In genomic region chr1:35586808-35587207, GRCh38 we compare ENCODE assay signal across 21 cellular contexts. TPM values are rescaled to one million over a fixed set of nuclear protein-coding genes. Genes with fewer than 3 reads are reported as not detected.
DNase-seq lines count a peak whose midpoint lies in the region; ATAC-seq, FAIRE-seq and TF ChIP-seq lines count a peak whose summit lies in the region.
"Had no signal": no experiment of that assay in that cellular context is flagged by ENCODE, and none has a peak within 500 bp of the region (broad histone marks: within the 10 kb centered on the region; RNA-seq: fewer than 3 reads in every experiment).

No MANE protein-coding gene starts in this region.

- TF ChIP-seq EP300 in HepG2 (IDR thresholded peaks at IDR 0.05; ENCODE audit: low read depth in 2 of 2, low read length in 2 of 2) (no peak), HepG2 (CRISPR knock-in tag; IDR thresholded peaks at IDR 0.05; ENCODE audit: borderline replicate concordance) (no peak), K562 (IDR thresholded peaks at IDR 0.05; ENCODE audit: low read length) (no peak)

- H3K4me3 ChIP-seq in HepG2 (replicated peaks in 1 of 3; ENCODE audit: insufficient read depth in 1 of 3, low read depth in 2 of 3, low read length in 3 of 3) (no peak overlapping the region), right lobe of liver (no peak overlapping the region), K562 (no peak overlapping the region)
- H3K4me3 ChIP-seq: GM23338 had no signal

- H3K27ac ChIP-seq in HepG2 (ENCODE audit: extremely low read length, insufficient read depth, low read length) (no peak overlapping the region), right lobe of liver (no peak overlapping the region), K562 (ENCODE audit: extremely low read depth, low read depth, low read length) (no peak overlapping the region)

- no peak overlapping the region for H3K4me3 Mint-ChIP-seq in activated CD4-positive, alpha-beta T cell treated with anti-CD3 and anti-CD28 coated beads for 36 hours
- H3K4me3 Mint-ChIP-seq: CD4-positive, alpha-beta memory T cell; GM23338; H9; HFFc6 had no signal

- H3K4me1 Mint-ChIP-seq in activated CD4-positive, alpha-beta T cell treated with anti-CD3 and anti-CD28 coated beads for 36 hours: no peaks in the 10 kb centered on the region

- no peak for TF ChIP-seq POLR2A in HepG2 (IDR thresholded peaks at IDR 0.05; ENCODE audit: insufficient read depth in 1 of 2, low read depth in 2 of 2, low read length in 2 of 2)
- no peak for TF ChIP-seq POLR2A in right lobe of liver (IDR thresholded peaks at IDR 0.05)
- TF ChIP-seq POLR2A in K562 (conservative IDR thresholded peaks at IDR 0.05): no peak

- ATAC-seq in HepG2 (no peak), right lobe of liver (no peak), K562 (no peak)
- no peak for ATAC-seq in activated CD4-positive, alpha-beta T cell treated with anti-CD3 and anti-CD28 coated beads for 36 hours
- ATAC-seq: GM23338, HCT116 had no signal

- no peaks in the 10 kb centered on the region for H3K36me3 ChIP-seq in HepG2 (replicated peaks in 1 of 2; ENCODE audit: control insufficient read depth in 1 of 2, insufficient read depth in 2 of 2, low read length in 2 of 2)
- no peaks in the 10 kb centered on the region for H3K36me3 ChIP-seq in right lobe of liver
- H3K36me3 ChIP-seq in K562 (ENCODE audit: control insufficient read depth, insufficient read depth, low read length): no peaks in the 10 kb centered on the region

- TF ChIP-seq CTCF in HepG2 (CRISPR knock-in tag; IDR thresholded peaks at IDR 0.05) (no peak), right lobe of liver (IDR thresholded peaks at IDR 0.05) (no peak), K562 (IDR thresholded peaks at IDR 0.05 in 2 of 3, conservative IDR thresholded peaks at IDR 0.05 in 1 of 3; ENCODE audit: insufficient read depth in 2 of 3, low read depth in 1 of 3, low read length in 3 of 3) (no peak)

- no peak overlapping the region for H3K9ac ChIP-seq in HepG2 (ENCODE audit: insufficient read depth, low read depth, low read length)
- H3K9ac ChIP-seq in K562 (ENCODE audit: insufficient read depth in 1 of 2, low read depth in 2 of 2, low read length in 2 of 2): no peak overlapping the region

- H3K27me3 ChIP-seq in HepG2 (ENCODE audit: control insufficient read depth in 1 of 2, insufficient read depth in 2 of 2, low read length in 2 of 2) (no peaks in the 10 kb centered on the region), right lobe of liver (no peaks in the 10 kb centered on the region), K562 (ENCODE audit: control insufficient read depth in 2 of 2, insufficient read depth in 2 of 2, low read length in 2 of 2) (no peaks in the 10 kb centered on the region)

- no peak for TF ChIP-seq RAD21 in HepG2 (CRISPR knock-in tag; IDR thresholded peaks at IDR 0.05)
- no peak for TF ChIP-seq RAD21 in K562 (CRISPR knock-in tag; conservative IDR thresholded peaks at IDR 0.05 in 1 of 2, IDR thresholded peaks at IDR 0.05 in 1 of 2)

- FAIRE-seq in HepG2 (lab: Jason Lieb, UNC) (no peak), K562 (lab: Jason Lieb, UNC) (no peak)
- FAIRE-seq: GM12891, GM18507 had no signal

- 94% methylated on average over 7 of the region's 7 CpGs for WGBS in HepG2 (ENCODE audit: low lambda C conversion rate)
- WGBS in right lobe of liver (ENCODE audit: insufficient coverage, low coverage, low lambda C conversion rate, missing lambda C conversion rate): no CpG with 5 or more reads among the region's 7 CpGs
- WGBS in K562 (ENCODE audit: insufficient coverage, low coverage, missing lambda C conversion rate): 21% methylated on average over 7 of the region's 7 CpGs

- no peaks in the 10 kb centered on the region for H3K27me3 Mint-ChIP-seq in activated CD4-positive, alpha-beta T cell treated with anti-CD3 and anti-CD28 coated beads for 36 hours
- H3K27me3 Mint-ChIP-seq: CD4-positive, alpha-beta memory T cell had no signal

- in situ Hi-C loops in HepG2 (cut with HindIII; ENCODE audit: extremely low pct_ligation_motif_present, low pct_unique_long_range_greater_than_20kb) (no loop called here), K562 (cut with MboI) (no loop called here)

- H3K36me3 Mint-ChIP-seq in activated CD4-positive, alpha-beta T cell treated with anti-CD3 and anti-CD28 coated beads for 36 hours (ENCODE audit: low read depth): no peaks in the 10 kb centered on the region

- no peak overlapping the region for H3K4me2 ChIP-seq in HepG2 (ENCODE audit: low read depth, low read length)
- H3K4me2 ChIP-seq in K562 (ENCODE audit: insufficient read depth, low read length): no peak overlapping the region
- H3K4me2 ChIP-seq: GM23338 had no signal

- no TSS peak for BruUV-seq in HepG2 (replicated peaks; lab: Mats Ljungman, UMichigan)
- no TSS peak for BruUV-seq in K562 (replicated peaks; lab: Mats Ljungman, UMichigan)

- CTCF ChIA-PET in HepG2 (lab: Yijun Ruan, JAX; ENCODE audit: low intra/inter-chr PET ratio, low total read pairs) (no interaction called here), K562 (lab: Yijun Ruan, JAX; ENCODE audit: low intra/inter-chr PET ratio) (no interaction called here)
- CTCF ChIA-PET in activated CD4-positive, alpha-beta T cell treated with anti-CD3 and anti-CD28 coated beads for 36 hours (lab: Charles Lee): interaction anchor here (1.3 kb wide), 1 partner anchor 9 kb away, joined by 5 read pairs; no protein-coding TSS in a partner anchor

- H4K20me1 ChIP-seq in HepG2 (ENCODE audit: insufficient read depth, low read length) (no peaks in the 10 kb centered on the region), K562 (replicated peaks; ENCODE audit: control insufficient read depth, insufficient read depth, low read length) (no peaks in the 10 kb centered on the region)

- H3K79me2 ChIP-seq in HepG2 (ENCODE audit: insufficient read depth, low read length) (no peaks in the 10 kb centered on the region), K562 (ENCODE audit: control insufficient read depth, insufficient read depth, low read length) (no peaks in the 10 kb centered on the region)

- no peaks in the 10 kb centered on the region for H3K9me3 Mint-ChIP-seq in activated CD4-positive, alpha-beta T cell treated with anti-CD3 and anti-CD28 coated beads for 36 hours (ENCODE audit: low read depth)
- H3K9me3 Mint-ChIP-seq: CD4-positive, alpha-beta memory T cell; H9; HFFc6 had no signal

- H3K4me1 ChIP-seq in HepG2 (ENCODE audit: insufficient read depth, low read length): no peaks in the 10 kb centered on the region
- no peaks in the 10 kb centered on the region for H3K4me1 ChIP-seq in right lobe of liver
- peaks cover 0 to 10% of the 10 kb centered on the region in 2 experiments; a peak in 2 of 5 replicates for H3K4me1 ChIP-seq in K562 (replicated peaks in 1 of 2; ENCODE audit: control insufficient read depth in 2 of 2, insufficient read depth in 2 of 2, low read length in 2 of 2)

- DNase-seq in HepG2 (ENCODE audit: low spot score) (no peak), right lobe of liver (no peak), K562 (ENCODE audit: extremely low read depth in 1 of 4, low spot score in 3 of 4) (no peak), NCI-H2227 treated with DMSO at 0.1 percent for 48 hours (lab: John Stamatoyannopoulos, UW) (no peak)
- DNase-seq in activated CD4-positive, alpha-beta T cell treated with anti-CD3 and anti-CD28 coated beads for 36 hours: no peak
- DNase-seq: C1 segment of cervical spinal cord; Calu3; CD4-positive, alpha-beta memory T cell; COR-L47; DMS53; DMS79 treated with DMSO at 0.1 percent for 48 hours; GF-D8; H9; HFFc6 had no signal

- H3K27ac Mint-ChIP-seq in activated CD4-positive, alpha-beta T cell treated with anti-CD3 and anti-CD28 coated beads for 36 hours: no peak overlapping the region
- H3K27ac Mint-ChIP-seq: GM23338, HFFc6 had no signal

- H3K9me3 ChIP-seq in HepG2 (ENCODE audit: low read length) (no peaks in the 10 kb centered on the region), right lobe of liver (no peaks in the 10 kb centered on the region), K562 (replicated peaks; ENCODE audit: control insufficient read depth, insufficient read depth, low read depth, low read length) (no peaks in the 10 kb centered on the region)

- no peaks in the 10 kb centered on the region for H3K9me1 ChIP-seq in K562 (ENCODE audit: control insufficient read depth, insufficient read depth, low read length)

- intact Hi-C loops in HepG2 (cut with micrococcal nuclease; ENCODE audit: unreplicated experiment) (no loop called here), right lobe of liver (cut with DNase I) (no loop called here), K562 (cut with micrococcal nuclease) (no loop called here)
- intact Hi-C loops in activated CD4-positive, alpha-beta T cell treated with anti-CD3 and anti-CD28 coated beads for 36 hours (cut with DNase I, micrococcal nuclease): no loop called here

- H2AFZ ChIP-seq in HepG2 (ENCODE audit: low read length) (no peak overlapping the region), K562 (ENCODE audit: low read depth, low read length) (no peak overlapping the region)
- H2AFZ ChIP-seq: GM23338 had no signal

- POLR2A ChIA-PET in HepG2 (lab: Yijun Ruan, JAX): no interaction called here
- POLR2A ChIA-PET in K562 (lab: Yijun Ruan, JAX): interaction anchor here (2.0 kb wide), 1 partner anchor 13 kb away, joined by 7 read pairs; no protein-coding TSS in a partner anchor
- POLR2A ChIA-PET in activated CD4-positive, alpha-beta T cell treated with anti-CD3 and anti-CD28 coated beads for 36 hours (lab: Charles Lee): interaction anchor here (0.5 to 0.6 kb wide), 3 partner anchors 14 to 262 kb away, joined by 3 to 7 read pairs (median 3); no protein-coding TSS in a partner anchor

RNA-seq across cellular contexts. Expression of gene TFAP2E, which starts 13.7 kb away (rescaled TPM):
- total RNA-seq in HepG2 (2016; rRNA removed; fragmentation: Illumina TruSeq; extraction: Trizol) (0.31 and 0.44 TPM in 2 replicates), right lobe of liver (under 1 TPM in 2 of 6 experiments, not detected in 4; 0.15 to 0.24 TPM), K562 (2014; rRNA removed) (not detected in 2 replicates), K562 (2014; rRNA removed; fragmentation: Illumina TruSeq; extraction: Trizol) (not detected in 2 replicates), K562 (2015; rRNA removed; fragmentation: Illumina TruSeq; extraction: Trizol) (0.11 TPM in 1 of 2 replicates, not detected in the other), K562 (2021) (not detected in 2 replicates)
- 0.18 TPM in 1 of 2 replicates, not detected in the other for total RNA-seq in HepG2 (2016; cell fraction: cytosol; rRNA removed; fragmentation: Illumina TruSeq; extraction: Trizol; ENCODE audit: low read depth)
- total RNA-seq in HepG2 (2016; cell fraction: insoluble cytoplasmic fraction; rRNA removed; fragmentation: Illumina TruSeq; extraction: Trizol): 0.17 and 0.49 TPM in 2 replicates
- 0.12 and 0.17 TPM in 2 replicates for total RNA-seq in HepG2 (2016; cell fraction: membrane; rRNA removed; fragmentation: Illumina TruSeq; extraction: Trizol)
- total RNA-seq in HepG2 (2016; cell fraction: nucleus; rRNA removed; fragmentation: Illumina TruSeq; extraction: Trizol): 0.47 and 0.53 TPM in 2 replicates
- polyA plus RNA-seq in HepG2 (2011; rRNA removed) (0.41 and 0.46 TPM in 2 replicates), K562 (2011; rRNA removed) (0.07 and 0.11 TPM in 2 replicates), K562 (2014; fragmentation: Illumina TruSeq; extraction: Trizol) (not detected in 2 replicates), K562 (2014; fragmentation: Nextera tagmentation; extraction: Ambion mirVana) (under 1 TPM; 0.03 to 0.06 TPM), K562 (2014; rRNA removed) (0.04 and 0.07 TPM in 2 replicates)
- 0.32 and 0.42 TPM in 2 replicates for polyA plus RNA-seq in HepG2 (2011; cell fraction: cytosol; rRNA removed)
- polyA plus RNA-seq in HepG2 (2011; cell fraction: nucleus; rRNA removed): 2.1 and 2.2 TPM in 2 replicates
- 0.56 and 0.88 TPM in 2 replicates for polyA plus RNA-seq in HepG2 (2012)
- polyA plus RNA-seq in HepG2 (2016; cell fraction: cytosol; fragmentation: Illumina TruSeq; extraction: Trizol; ENCODE audit: low read depth): 0.12 TPM in 1 of 2 replicates, not detected in the other
- 0.28 and 0.50 TPM in 2 replicates for polyA plus RNA-seq in HepG2 (2016; cell fraction: insoluble cytoplasmic fraction; fragmentation: Illumina TruSeq; extraction: Trizol; ENCODE audit: low read depth)
- polyA plus RNA-seq in HepG2 (2016; cell fraction: membrane; fragmentation: Illumina TruSeq; extraction: Trizol; ENCODE audit: low read depth): 0.08 and 0.26 TPM in 2 replicates
- polyA plus RNA-seq in HepG2 (2016; cell fraction: nucleus; fragmentation: Illumina TruSeq; extraction: Trizol; ENCODE audit: insufficient read depth, low read depth): 1.5 and 1.9 TPM in 2 replicates
- 0.08 and 0.12 TPM in 2 replicates for polyA minus RNA-seq in HepG2 (2011; rRNA and poly(A)+ RNA removed; ENCODE audit: low replicate concordance)
- not detected in 2 replicates for polyA minus RNA-seq in HepG2 (2011; cell fraction: cytosol; rRNA and poly(A)+ RNA removed)
- polyA minus RNA-seq in HepG2 (2011; cell fraction: nucleus; rRNA and poly(A)+ RNA removed): 0.50 and 0.52 TPM in 2 replicates
- total RNA-seq in K562 (2011; cell fraction: chromatin; rRNA removed; ENCODE audit: low replicate concordance): 0.30 and 0.44 TPM in 2 replicates
- 0.39 TPM in 1 of 2 replicates, not detected in the other for total RNA-seq in K562 (2011; cell fraction: nucleolus; rRNA removed)
- 0.81 TPM in 1 of 2 replicates, not detected in the other for total RNA-seq in K562 (2011; cell fraction: nucleoplasm; rRNA removed)
- polyA plus RNA-seq in K562 (2011; cell fraction: cytosol; rRNA removed): not detected in 2 replicates
- 0.31 and 0.38 TPM in 2 replicates for polyA plus RNA-seq in K562 (2011; cell fraction: nucleus; rRNA removed)
- polyA plus RNA-seq in K562 (2012): 0.20 and 0.58 TPM in 2 replicates
- polyA minus RNA-seq in K562 (2011; rRNA and poly(A)+ RNA removed): 0.14 TPM in 1 of 2 replicates, not detected in the other
- not detected in 2 replicates for polyA minus RNA-seq in K562 (2011; cell fraction: cytosol; rRNA and poly(A)+ RNA removed)
- polyA minus RNA-seq in K562 (2011; cell fraction: nucleus; rRNA and poly(A)+ RNA removed): not detected in 2 replicates
- total RNA-seq in activated CD4-positive, alpha-beta T cell treated with anti-CD3 and anti-CD28 coated beads for 36 hours: under 1 TPM; 0.53 to 0.58 TPM
- total RNA-seq: A172, G401, H4 had no signal

RNA-seq across cellular contexts. Expression of gene NCDN, which starts 29.2 kb away (rescaled TPM):
- 9.1 and 9.3 TPM in 2 replicates for total RNA-seq in HepG2 (2016; rRNA removed; fragmentation: Illumina TruSeq; extraction: Trizol)
- 0.88 and 1.1 TPM in 2 replicates for total RNA-seq in HepG2 (2016; cell fraction: cytosol; rRNA removed; fragmentation: Illumina TruSeq; extraction: Trizol; ENCODE audit: low read depth)
- total RNA-seq in HepG2 (2016; cell fraction: insoluble cytoplasmic fraction; rRNA removed; fragmentation: Illumina TruSeq; extraction: Trizol): 7.2 and 8.9 TPM in 2 replicates
- total RNA-seq in HepG2 (2016; cell fraction: membrane; rRNA removed; fragmentation: Illumina TruSeq; extraction: Trizol): 3.5 and 3.6 TPM in 2 replicates
- total RNA-seq in HepG2 (2016; cell fraction: nucleus; rRNA removed; fragmentation: Illumina TruSeq; extraction: Trizol): 6.6 and 8.7 TPM in 2 replicates
- 6.6 and 11.0 TPM in 2 replicates for polyA plus RNA-seq in HepG2 (2011; rRNA removed)
- 4.6 and 5.4 TPM in 2 replicates for polyA plus RNA-seq in HepG2 (2011; cell fraction: cytosol; rRNA removed)
- 26.7 and 28.4 TPM in 2 replicates for polyA plus RNA-seq in HepG2 (2011; cell fraction: nucleus; rRNA removed)
- 4.4 and 7.0 TPM in 2 replicates for polyA plus RNA-seq in HepG2 (2012)
- 0.55 and 0.77 TPM in 2 replicates for polyA plus RNA-seq in HepG2 (2016; cell fraction: cytosol; fragmentation: Illumina TruSeq; extraction: Trizol; ENCODE audit: low read depth)
- polyA plus RNA-seq in HepG2 (2016; cell fraction: insoluble cytoplasmic fraction; fragmentation: Illumina TruSeq; extraction: Trizol; ENCODE audit: low read depth): 7.4 and 8.8 TPM in 2 replicates
- polyA plus RNA-seq in HepG2 (2016; cell fraction: membrane; fragmentation: Illumina TruSeq; extraction: Trizol; ENCODE audit: low read depth): 1.8 and 1.9 TPM in 2 replicates
- polyA plus RNA-seq in HepG2 (2016; cell fraction: nucleus; fragmentation: Illumina TruSeq; extraction: Trizol; ENCODE audit: insufficient read depth, low read depth): 15.1 and 16.2 TPM in 2 replicates
- polyA minus RNA-seq in HepG2 (2011; rRNA and poly(A)+ RNA removed; ENCODE audit: low replicate concordance): 18.1 and 18.4 TPM in 2 replicates
- 5.1 and 5.9 TPM in 2 replicates for polyA minus RNA-seq in HepG2 (2011; cell fraction: cytosol; rRNA and poly(A)+ RNA removed)
- polyA minus RNA-seq in HepG2 (2011; cell fraction: nucleus; rRNA and poly(A)+ RNA removed): 12.4 and 15.2 TPM in 2 replicates
- total RNA-seq in right lobe of liver: 10 to 100 TPM in 2 of 6 experiments, 1 to 10 TPM in 4; 5.9 to 11.7 (median 7.3) TPM
- 18.2 and 51.7 TPM in 2 replicates for total RNA-seq in K562 (2011; cell fraction: chromatin; rRNA removed; ENCODE audit: low replicate concordance)
- 35.4 and 36.2 TPM in 2 replicates for total RNA-seq in K562 (2011; cell fraction: nucleolus; rRNA removed)
- total RNA-seq in K562 (2011; cell fraction: nucleoplasm; rRNA removed): 27.1 and 28.9 TPM in 2 replicates
- total RNA-seq in K562 (2014; rRNA removed): 16.4 and 20.4 TPM in 2 replicates
- 4.5 and 5.4 TPM in 2 replicates for total RNA-seq in K562 (2014; rRNA removed; fragmentation: Illumina TruSeq; extraction: Trizol)
- total RNA-seq in K562 (2015; rRNA removed; fragmentation: Illumina TruSeq; extraction: Trizol): 10.7 and 13.3 TPM in 2 replicates
- total RNA-seq in K562 (2021): 33.5 and 35.1 TPM in 2 replicates
- 8.1 and 14.6 TPM in 2 replicates for polyA plus RNA-seq in K562 (2011; rRNA removed)
- 11.3 and 22.9 TPM in 2 replicates for polyA plus RNA-seq in K562 (2011; cell fraction: cytosol; rRNA removed)
- 32.8 and 67.9 TPM in 2 replicates for polyA plus RNA-seq in K562 (2011; cell fraction: nucleus; rRNA removed)
- 23.9 and 26.1 TPM in 2 replicates for polyA plus RNA-seq in K562 (2012)
- polyA plus RNA-seq in K562 (2014; fragmentation: Illumina TruSeq; extraction: Trizol): 16.0 and 26.9 TPM in 2 replicates
- polyA plus RNA-seq in K562 (2014; fragmentation: Nextera tagmentation; extraction: Ambion mirVana): 1 to 10 TPM; 1.9 to 2.6 TPM
- polyA plus RNA-seq in K562 (2014; rRNA removed): 20.0 and 24.8 TPM in 2 replicates
- 4.9 and 5.2 TPM in 2 replicates for polyA minus RNA-seq in K562 (2011; rRNA and poly(A)+ RNA removed)
- 13.6 and 15.4 TPM in 2 replicates for polyA minus RNA-seq in K562 (2011; cell fraction: cytosol; rRNA and poly(A)+ RNA removed)
- 16.6 and 17.4 TPM in 2 replicates for polyA minus RNA-seq in K562 (2011; cell fraction: nucleus; rRNA and poly(A)+ RNA removed)
- total RNA-seq in activated CD4-positive, alpha-beta T cell treated with anti-CD3 and anti-CD28 coated beads for 36 hours: 10 to 100 TPM; 21.1 to 23.4 TPM

RNA-seq across cellular contexts. Expression of gene KIAA0319L, which starts 29.6 kb away (rescaled TPM):
- total RNA-seq in HepG2 (2016; rRNA removed; fragmentation: Illumina TruSeq; extraction: Trizol) (15.9 and 33.4 TPM in 2 replicates), right lobe of liver (10 to 100 TPM; 35.3 to 84.9 (median 54.3) TPM), K562 (2014; rRNA removed) (22.7 and 26.9 TPM in 2 replicates), K562 (2014; rRNA removed; fragmentation: Illumina TruSeq; extraction: Trizol) (29.3 and 30.2 TPM in 2 replicates), K562 (2015; rRNA removed; fragmentation: Illumina TruSeq; extraction: Trizol) (25.0 and 27.4 TPM in 2 replicates), K562 (2021) (32.7 and 33.2 TPM in 2 replicates)
- total RNA-seq in HepG2 (2016; cell fraction: cytosol; rRNA removed; fragmentation: Illumina TruSeq; extraction: Trizol; ENCODE audit: low read depth): 9.6 and 9.8 TPM in 2 replicates
- 14.8 and 30.6 TPM in 2 replicates for total RNA-seq in HepG2 (2016; cell fraction: insoluble cytoplasmic fraction; rRNA removed; fragmentation: Illumina TruSeq; extraction: Trizol)
- total RNA-seq in HepG2 (2016; cell fraction: membrane; rRNA removed; fragmentation: Illumina TruSeq; extraction: Trizol): 17.2 and 17.3 TPM in 2 replicates
- 54.0 and 56.5 TPM in 2 replicates for total RNA-seq in HepG2 (2016; cell fraction: nucleus; rRNA removed; fragmentation: Illumina TruSeq; extraction: Trizol)
- polyA plus RNA-seq in HepG2 (2011; rRNA removed) (74.3 and 82.6 TPM in 2 replicates), K562 (2011; rRNA removed) (51.7 and 66.5 TPM in 2 replicates), K562 (2014; fragmentation: Illumina TruSeq; extraction: Trizol) (32.2 and 40.1 TPM in 2 replicates), K562 (2014; fragmentation: Nextera tagmentation; extraction: Ambion mirVana) (1 to 10 TPM; 2.4 to 5.9 TPM), K562 (2014; rRNA removed) (23.4 and 28.5 TPM in 2 replicates)
- polyA plus RNA-seq in HepG2 (2011; cell fraction: cytosol; rRNA removed): 42.1 and 57.2 TPM in 2 replicates
- polyA plus RNA-seq in HepG2 (2011; cell fraction: nucleus; rRNA removed): 80.2 and 103 TPM in 2 replicates
- polyA plus RNA-seq in HepG2 (2012): 46.0 and 51.9 TPM in 2 replicates
- 2.8 and 3.0 TPM in 2 replicates for polyA plus RNA-seq in HepG2 (2016; cell fraction: cytosol; fragmentation: Illumina TruSeq; extraction: Trizol; ENCODE audit: low read depth)
- polyA plus RNA-seq in HepG2 (2016; cell fraction: insoluble cytoplasmic fraction; fragmentation: Illumina TruSeq; extraction: Trizol; ENCODE audit: low read depth): 8.0 and 11.3 TPM in 2 replicates
- 7.6 and 8.2 TPM in 2 replicates for polyA plus RNA-seq in HepG2 (2016; cell fraction: membrane; fragmentation: Illumina TruSeq; extraction: Trizol; ENCODE audit: low read depth)
- polyA plus RNA-seq in HepG2 (2016; cell fraction: nucleus; fragmentation: Illumina TruSeq; extraction: Trizol; ENCODE audit: insufficient read depth, low read depth): 50.7 and 54.2 TPM in 2 replicates
- polyA minus RNA-seq in HepG2 (2011; rRNA and poly(A)+ RNA removed; ENCODE audit: low replicate concordance): 53.1 and 74.5 TPM in 2 replicates
- 37.6 and 52.7 TPM in 2 replicates for polyA minus RNA-seq in HepG2 (2011; cell fraction: cytosol; rRNA and poly(A)+ RNA removed)
- 116 and 145 TPM in 2 replicates for polyA minus RNA-seq in HepG2 (2011; cell fraction: nucleus; rRNA and poly(A)+ RNA removed)
- 218 and 257 TPM in 2 replicates for total RNA-seq in K562 (2011; cell fraction: chromatin; rRNA removed; ENCODE audit: low replicate concordance)
- total RNA-seq in K562 (2011; cell fraction: nucleolus; rRNA removed): 151 and 178 TPM in 2 replicates
- total RNA-seq in K562 (2011; cell fraction: nucleoplasm; rRNA removed): 203 and 242 TPM in 2 replicates
- polyA plus RNA-seq in K562 (2011; cell fraction: cytosol; rRNA removed): 29.9 and 48.2 TPM in 2 replicates
- polyA plus RNA-seq in K562 (2011; cell fraction: nucleus; rRNA removed): 76.5 and 77.3 TPM in 2 replicates
- 29.4 and 50.6 TPM in 2 replicates for polyA plus RNA-seq in K562 (2012)
- polyA minus RNA-seq in K562 (2011; rRNA and poly(A)+ RNA removed): 84.3 and 87.6 TPM in 2 replicates
- polyA minus RNA-seq in K562 (2011; cell fraction: cytosol; rRNA and poly(A)+ RNA removed): 28.8 and 38.0 TPM in 2 replicates
- 47.7 and 95.0 TPM in 2 replicates for polyA minus RNA-seq in K562 (2011; cell fraction: nucleus; rRNA and poly(A)+ RNA removed)
- total RNA-seq in activated CD4-positive, alpha-beta T cell treated with anti-CD3 and anti-CD28 coated beads for 36 hours: 10 to 100 TPM; 26.5 to 28.1 TPM

RNA-seq across cellular contexts. Expression of gene PSMB2, which starts 54.5 kb away (rescaled TPM):
- total RNA-seq in HepG2 (2016; rRNA removed; fragmentation: Illumina TruSeq; extraction: Trizol) (62.2 and 102 TPM in 2 replicates), right lobe of liver (10 to 100 TPM; 41.7 to 54.6 (median 48.3) TPM), K562 (2014; rRNA removed) (71.7 and 103 TPM in 2 replicates), K562 (2014; rRNA removed; fragmentation: Illumina TruSeq; extraction: Trizol) (144 and 145 TPM in 2 replicates), K562 (2015; rRNA removed; fragmentation: Illumina TruSeq; extraction: Trizol) (140 and 155 TPM in 2 replicates), K562 (2021) (231 and 235 TPM in 2 replicates)
- total RNA-seq in HepG2 (2016; cell fraction: cytosol; rRNA removed; fragmentation: Illumina TruSeq; extraction: Trizol; ENCODE audit: low read depth): 9.9 and 10.8 TPM in 2 replicates
- total RNA-seq in HepG2 (2016; cell fraction: insoluble cytoplasmic fraction; rRNA removed; fragmentation: Illumina TruSeq; extraction: Trizol): 62.8 and 101 TPM in 2 replicates
- 18.0 and 18.3 TPM in 2 replicates for total RNA-seq in HepG2 (2016; cell fraction: membrane; rRNA removed; fragmentation: Illumina TruSeq; extraction: Trizol)
- total RNA-seq in HepG2 (2016; cell fraction: nucleus; rRNA removed; fragmentation: Illumina TruSeq; extraction: Trizol): 31.6 and 32.7 TPM in 2 replicates
- polyA plus RNA-seq in HepG2 (2011; rRNA removed) (50.5 and 60.6 TPM in 2 replicates), K562 (2011; rRNA removed) (165 and 171 TPM in 2 replicates), K562 (2014; fragmentation: Illumina TruSeq; extraction: Trizol) (283 and 321 TPM in 2 replicates), K562 (2014; fragmentation: Nextera tagmentation; extraction: Ambion mirVana) (100 to 1,000 TPM; 499 to 543 TPM), K562 (2014; rRNA removed) (150 and 162 TPM in 2 replicates)
- polyA plus RNA-seq in HepG2 (2011; cell fraction: cytosol; rRNA removed): 45.2 and 49.5 TPM in 2 replicates
- 17.0 and 20.6 TPM in 2 replicates for polyA plus RNA-seq in HepG2 (2011; cell fraction: nucleus; rRNA removed)
- polyA plus RNA-seq in HepG2 (2012): 49.7 and 57.0 TPM in 2 replicates
- 20.2 and 22.2 TPM in 2 replicates for polyA plus RNA-seq in HepG2 (2016; cell fraction: cytosol; fragmentation: Illumina TruSeq; extraction: Trizol; ENCODE audit: low read depth)
- polyA plus RNA-seq in HepG2 (2016; cell fraction: insoluble cytoplasmic fraction; fragmentation: Illumina TruSeq; extraction: Trizol; ENCODE audit: low read depth): 199 and 202 TPM in 2 replicates
- polyA plus RNA-seq in HepG2 (2016; cell fraction: membrane; fragmentation: Illumina TruSeq; extraction: Trizol; ENCODE audit: low read depth): 28.8 and 32.3 TPM in 2 replicates
- 75.8 and 83.1 TPM in 2 replicates for polyA plus RNA-seq in HepG2 (2016; cell fraction: nucleus; fragmentation: Illumina TruSeq; extraction: Trizol; ENCODE audit: insufficient read depth, low read depth)
- polyA minus RNA-seq in HepG2 (2011; rRNA and poly(A)+ RNA removed; ENCODE audit: low replicate concordance): 92.7 and 165 TPM in 2 replicates
- polyA minus RNA-seq in HepG2 (2011; cell fraction: cytosol; rRNA and poly(A)+ RNA removed): 26.0 and 31.0 TPM in 2 replicates
- 19.2 and 19.9 TPM in 2 replicates for polyA minus RNA-seq in HepG2 (2011; cell fraction: nucleus; rRNA and poly(A)+ RNA removed)
- total RNA-seq in K562 (2011; cell fraction: chromatin; rRNA removed; ENCODE audit: low replicate concordance): 31.2 and 38.1 TPM in 2 replicates
- total RNA-seq in K562 (2011; cell fraction: nucleolus; rRNA removed): 24.7 and 27.5 TPM in 2 replicates
- 46.6 and 87.8 TPM in 2 replicates for total RNA-seq in K562 (2011; cell fraction: nucleoplasm; rRNA removed)
- polyA plus RNA-seq in K562 (2011; cell fraction: cytosol; rRNA removed): 180 and 190 TPM in 2 replicates
- polyA plus RNA-seq in K562 (2011; cell fraction: nucleus; rRNA removed): 68.1 and 83.6 TPM in 2 replicates
- polyA plus RNA-seq in K562 (2012): 147 and 203 TPM in 2 replicates
- polyA minus RNA-seq in K562 (2011; rRNA and poly(A)+ RNA removed): 117 and 126 TPM in 2 replicates
- polyA minus RNA-seq in K562 (2011; cell fraction: cytosol; rRNA and poly(A)+ RNA removed): 108 and 118 TPM in 2 replicates
- polyA minus RNA-seq in K562 (2011; cell fraction: nucleus; rRNA and poly(A)+ RNA removed): 13.2 and 23.4 TPM in 2 replicates
- total RNA-seq in activated CD4-positive, alpha-beta T cell treated with anti-CD3 and anti-CD28 coated beads for 36 hours: 100 to 1,000 TPM in 1 of 2 experiments, 10 to 100 TPM in 1; 97.1 to 125 TPM

Comparison
In these comparisons a context has a peak if more than half of its experiments do, and no peak if none do; other contexts are left out.
1. Of the 241 proteins assayed by ChIP-seq in both HepG2 and K562: peak only in HepG2: none; only in K562: ZFP36; in both: none; in neither: 239; mixed calls (peak in some experiments, not most) for 1.